2 cellular contexts compared by ENCODE assay signal in the genomic region with DNA sequence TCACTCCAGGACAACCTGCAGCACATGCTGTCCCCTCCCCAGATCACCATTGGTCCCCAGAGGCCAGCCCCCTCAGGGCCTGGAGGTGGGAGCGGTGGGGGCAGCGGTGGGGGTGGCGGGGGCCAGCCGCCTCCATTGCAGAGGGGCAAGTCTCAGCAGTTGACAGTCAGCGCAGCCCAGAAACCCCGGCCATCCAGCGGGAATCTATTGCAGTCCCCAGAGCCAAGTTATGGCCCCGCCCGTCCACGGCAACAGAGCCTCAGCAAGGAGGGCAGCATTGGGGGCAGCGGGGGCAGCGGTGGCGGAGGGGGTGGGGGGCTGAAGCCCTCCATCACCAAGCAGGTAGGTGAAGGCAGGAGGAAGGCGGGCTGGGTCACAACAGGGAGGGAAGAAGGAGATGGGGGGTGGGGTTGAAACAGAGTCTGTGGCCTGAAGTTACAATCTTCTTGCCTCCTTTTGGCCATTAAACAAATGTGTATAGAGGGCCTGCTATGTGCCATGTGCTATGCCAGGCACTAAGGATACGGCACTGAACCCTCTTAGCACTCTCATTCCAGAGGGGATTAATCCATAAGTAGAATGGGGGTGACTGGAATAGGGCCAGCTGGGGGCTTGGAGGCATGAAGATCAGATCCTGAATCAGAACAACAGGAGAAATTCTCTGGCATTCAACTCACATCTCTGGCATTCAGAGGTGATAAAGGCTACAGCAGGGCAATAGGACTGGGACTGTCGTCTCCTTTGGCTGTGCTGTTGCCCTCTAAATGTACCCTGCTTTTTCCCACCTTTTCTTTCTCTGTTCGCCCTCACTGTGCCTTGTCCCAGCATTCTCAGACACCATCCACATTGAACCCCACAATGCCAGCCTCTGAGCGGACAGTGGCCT.
TF ChIP-seq lines count a peak whose summit lies in the region.

No MANE protein-coding gene starts in this region.

TF ChIP-seq in HEK293, 187 proteins besides CTCF, POLR2A, EP300 and RAD21:
- TF ChIP-seq ZBTB20 (tag by site-specific recombination; IDR thresholded peaks at IDR 0.05) (no peak), ZNF549 (tag by site-specific recombination; IDR thresholded peaks at IDR 0.05) (no peak), TCF7L2 (IDR thresholded peaks at IDR 0.05; ENCODE audit: borderline replicate concordance, low read depth, low read length) (no peak), ZNF248 (tag by site-specific recombination; IDR thresholded peaks at IDR 0.05) (no peak)
- TF ChIP-seq, protein P1, sequence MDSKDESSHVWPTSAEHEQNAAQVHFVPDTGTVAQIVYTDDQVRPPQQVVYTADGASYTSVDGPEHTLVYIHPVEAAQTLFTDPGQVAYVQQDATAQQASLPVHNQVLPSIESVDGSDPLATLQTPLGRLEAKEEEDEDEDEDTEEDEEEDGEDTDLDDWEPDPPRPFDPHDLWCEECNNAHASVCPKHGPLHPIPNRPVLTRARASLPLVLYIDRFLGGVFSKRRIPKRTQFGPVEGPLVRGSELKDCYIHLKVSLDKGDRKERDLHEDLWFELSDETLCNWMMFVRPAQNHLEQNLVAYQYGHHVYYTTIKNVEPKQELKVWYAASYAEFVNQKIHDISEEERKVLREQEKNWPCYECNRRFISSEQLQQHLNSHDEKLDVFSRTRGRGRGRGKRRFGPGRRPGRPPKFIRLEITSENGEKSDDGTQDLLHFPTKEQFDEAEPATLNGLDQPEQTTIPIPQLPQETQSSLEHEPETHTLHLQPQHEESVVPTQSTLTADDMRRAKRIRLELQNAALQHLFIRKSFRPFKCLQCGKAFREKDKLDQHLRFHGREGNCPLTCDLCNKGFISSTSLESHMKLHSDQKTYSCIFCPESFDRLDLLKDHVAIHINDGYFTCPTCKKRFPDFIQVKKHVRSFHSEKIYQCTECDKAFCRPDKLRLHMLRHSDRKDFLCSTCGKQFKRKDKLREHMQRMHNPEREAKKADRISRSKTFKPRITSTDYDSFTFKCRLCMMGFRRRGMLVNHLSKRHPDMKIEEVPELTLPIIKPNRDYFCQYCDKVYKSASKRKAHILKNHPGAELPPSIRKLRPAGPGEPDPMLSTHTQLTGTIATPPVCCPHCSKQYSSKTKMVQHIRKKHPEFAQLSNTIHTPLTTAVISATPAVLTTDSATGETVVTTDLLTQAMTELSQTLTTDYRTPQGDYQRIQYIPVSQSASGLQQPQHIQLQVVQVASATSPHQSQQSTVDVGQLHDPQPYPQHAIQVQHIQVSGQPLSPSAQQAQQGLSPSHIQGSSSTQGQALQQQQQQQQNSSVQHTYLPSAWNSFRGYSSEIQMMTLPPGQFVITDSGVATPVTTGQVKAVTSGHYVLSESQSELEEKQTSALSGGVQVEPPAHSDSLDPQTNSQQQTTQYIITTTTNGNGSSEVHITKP (tag by site-specific recombination; IDR thresholded peaks at IDR 0.05) = 0 out of 2 replicates have a peak, but pooled peaks have one; percentile 20

TF ChIP-seq in H1, 55 proteins besides CTCF, POLR2A, EP300 and RAD21:
- TF ChIP-seq RBBP5 (IDR thresholded peaks at IDR 0.05; ENCODE audit: borderline replicate concordance, low read depth, low read length) = no peak
- peak; percentile 65; the same call in 1 of the 2 replicates for TF ChIP-seq POLR2AphosphoS5 (IDR thresholded peaks at IDR 0.05; ENCODE audit: low read depth, low read length)
- TF ChIP-seq NANOG (IDR thresholded peaks at IDR 0.05; ENCODE audit: insufficient read depth, low read depth, low read length, poor library complexity, severe bottlenecking) = no peak
TF ChIP-seq in H1: peak in this region for 1.
